Comparison of ENCODE assay signal across 8 cellular contexts in genomic region chr19:4638828-4639530, GRCh38. TPM values are rescaled to one million over a fixed set of nuclear protein-coding genes. Genes with fewer than 3 reads are reported as not detected.
A peak's percentile ranks its signal among the peaks of the same experiment; 100 is the strongest.
DNase-seq lines count a peak whose midpoint lies in the region; ATAC-seq and TF ChIP-seq lines count a peak whose summit lies in the region.

TSS of gene TNFAIP8L1 (plus strand) at chr19:4639516. CDS start at chr19:4651870, 12,354 bp downstream.

- CTCF ChIA-PET in CD4-positive, alpha-beta T cell (lab: Charles Lee), result no interaction called here
- CTCF ChIA-PET in activated CD8-positive, alpha-beta T cell treated with anti-CD3 and anti-CD28 coated beads, Interleukin-2, amount 10 ng/mL, durations not matched to agents 7 days and 5 days (lab: Charles Lee), result interaction anchor here (1.0 to 1.1 kb wide), 3 partner anchors 9 to 115 kb away, joined by 3 to 5 read pairs (median 3); no protein-coding TSS in a partner anchor

- peaks cover 32% of the 10 kb centered on the region for H3K4me1 Mint-ChIP-seq in CD4-positive, alpha-beta T cell (ENCODE audit: low read depth)
- H3K4me1 Mint-ChIP-seq in activated CD8-positive, alpha-beta T cell treated with anti-CD3 and anti-CD28 coated beads, Interleukin-2, amount 10 ng/mL, durations not matched to agents 7 days and 5 days (ENCODE audit: low read depth), result peaks cover 47% of the 10 kb centered on the region

- POLR2A ChIA-PET in CD4-positive, alpha-beta T cell (lab: Charles Lee), result interaction anchor here (1.0 to 1.4 kb wide), 2 partner anchors 85 to 152 kb away, joined by 3 read pairs; no protein-coding TSS in a partner anchor
- POLR2A ChIA-PET in activated CD8-positive, alpha-beta T cell treated with anti-CD3 and anti-CD28 coated beads, Interleukin-2, amount 10 ng/mL, durations not matched to agents 7 days and 5 days (lab: Charles Lee), result no interaction called here

- no peaks in the 10 kb centered on the region for H3K27me3 Mint-ChIP-seq in CD4-positive, alpha-beta T cell
- H3K27me3 Mint-ChIP-seq in activated CD8-positive, alpha-beta T cell treated with anti-CD3 and anti-CD28 coated beads, Interleukin-2, amount 10 ng/mL, durations not matched to agents 7 days and 5 days (ENCODE audit: low read depth), result no peaks in the 10 kb centered on the region

- H3K27ac ChIP-seq in CD4-positive, alpha-beta T cell (ENCODE audit: low read depth, low read length), result peak within 1 kb of the TSS; percentile 87

- H3K36me3 Mint-ChIP-seq in CD4-positive, alpha-beta T cell (ENCODE audit: low read depth), result peaks cover 3% of the 10 kb centered on the region
- H3K36me3 Mint-ChIP-seq in activated CD8-positive, alpha-beta T cell treated with anti-CD3 and anti-CD28 coated beads, Interleukin-2, amount 10 ng/mL, durations not matched to agents 7 days and 5 days (ENCODE audit: low read depth), result peaks cover 2% of the 10 kb centered on the region

- H3K9me3 ChIP-seq in CD4-positive, alpha-beta T cell (ENCODE audit: control insufficient read depth, low read length), result no peaks in the 10 kb centered on the region

- peak within 1 kb of the TSS; percentile 94 for H3K27ac Mint-ChIP-seq in CD4-positive, alpha-beta T cell
- peak within 1 kb of the TSS; percentile 93 for H3K27ac Mint-ChIP-seq in activated CD8-positive, alpha-beta T cell treated with anti-CD3 and anti-CD28 coated beads, Interleukin-2, amount 10 ng/mL, durations not matched to agents 7 days and 5 days

- intact Hi-C loops in CD4-positive, alpha-beta T cell (cut with DNase I, micrococcal nuclease), result loop anchor here in 1 of 2 experiments (1.0 to 10.0 kb wide), 7 partner anchors 31 to 394 kb away; partner anchors contain the start of genes DPP9, FEM1A, HDGFL2 and MPND

- ATAC-seq in CD4-positive, alpha-beta T cell (ENCODE audit: poor library complexity), result peak; percentile 96
- ATAC-seq in GM19467 (IDR thresholded peaks at IDR 0.05; ENCODE audit: unreplicated experiment), result peak; percentile 78
- ATAC-seq in activated CD8-positive, alpha-beta T cell treated with anti-CD3 and anti-CD28 coated beads, Interleukin-2, amount 10 ng/mL, durations not matched to agents 7 days and 5 days, result peak; percentile 93

- DNase-seq in CD4-positive, alpha-beta T cell, result peak; percentile 98 to 100 (median 99)
- DNase-seq in HS-27A (ENCODE audit: low read depth) (peak; percentile 64), NK-92 (lab: John Stamatoyannopoulos, UW; ENCODE audit: unreplicated experiment) (peak; percentile 86), lung microvascular endothelial cell (ENCODE audit: low read depth in 2 of 2) (peak; percentile 97 to 99)
- DNase-seq in activated CD8-positive, alpha-beta T cell treated with anti-CD3 and anti-CD28 coated beads, Interleukin-2, amount 10 ng/mL, durations not matched to agents 7 days and 5 days, result peak; percentile 99
- peak; percentile 100 for DNase-seq in effector CD4-positive, alpha-beta T cell
- DNase-seq in stimulated activated CD4-positive, alpha-beta T cell treated with anti-CD3 and anti-CD28 coated beads, TNF-alpha, amount 100 ng/mL, for 24 hours (ENCODE audit: low read depth in 3 of 3), result peak; percentile 98 to 99 (median 98)

- TF ChIP-seq CTCF in CD4-positive, alpha-beta T cell (IDR thresholded peaks at IDR 0.05), result no peak

- no peaks in the 10 kb centered on the region for H3K9me3 Mint-ChIP-seq in CD4-positive, alpha-beta T cell
- no peaks in the 10 kb centered on the region for H3K9me3 Mint-ChIP-seq in activated CD8-positive, alpha-beta T cell treated with anti-CD3 and anti-CD28 coated beads, Interleukin-2, amount 10 ng/mL, durations not matched to agents 7 days and 5 days (ENCODE audit: insufficient read depth)

- H3K4me3 Mint-ChIP-seq in CD4-positive, alpha-beta T cell, result peak within 1 kb of the TSS; percentile 91
- H3K4me3 Mint-ChIP-seq in activated CD8-positive, alpha-beta T cell treated with anti-CD3 and anti-CD28 coated beads, Interleukin-2, amount 10 ng/mL, durations not matched to agents 7 days and 5 days, result peak within 1 kb of the TSS; percentile 98

- H3K27me3 ChIP-seq in CD4-positive, alpha-beta T cell (ENCODE audit: control insufficient read depth, insufficient read depth, low read length), result no peaks in the 10 kb centered on the region

RNA-seq across cellular contexts. Expression of gene TNFAIP8L1, which starts in this region (rescaled TPM):
- total RNA-seq in CD4-positive, alpha-beta T cell, result 1 to 10 TPM; 4.4 to 5.1 TPM
- 10 to 100 TPM; 19.4 to 20.2 TPM for total RNA-seq in activated CD8-positive, alpha-beta T cell treated with anti-CD3 and anti-CD28 coated beads, Interleukin-2, amount 10 ng/mL, durations not matched to agents 7 days and 5 days
- 53.2 and 69.4 TPM in 2 replicates for total RNA-seq in lung microvascular endothelial cell

Comparison
In these comparisons a context has a peak if more than half of its experiments do, and no peak if none do; other contexts are left out.
1. Peak in every context shown above with its lines: DNase-seq, ATAC-seq and H3K27ac ChIP-seq.